Comparison of ENCODE assay signal across 8 cellular contexts in the genomic region with DNA sequence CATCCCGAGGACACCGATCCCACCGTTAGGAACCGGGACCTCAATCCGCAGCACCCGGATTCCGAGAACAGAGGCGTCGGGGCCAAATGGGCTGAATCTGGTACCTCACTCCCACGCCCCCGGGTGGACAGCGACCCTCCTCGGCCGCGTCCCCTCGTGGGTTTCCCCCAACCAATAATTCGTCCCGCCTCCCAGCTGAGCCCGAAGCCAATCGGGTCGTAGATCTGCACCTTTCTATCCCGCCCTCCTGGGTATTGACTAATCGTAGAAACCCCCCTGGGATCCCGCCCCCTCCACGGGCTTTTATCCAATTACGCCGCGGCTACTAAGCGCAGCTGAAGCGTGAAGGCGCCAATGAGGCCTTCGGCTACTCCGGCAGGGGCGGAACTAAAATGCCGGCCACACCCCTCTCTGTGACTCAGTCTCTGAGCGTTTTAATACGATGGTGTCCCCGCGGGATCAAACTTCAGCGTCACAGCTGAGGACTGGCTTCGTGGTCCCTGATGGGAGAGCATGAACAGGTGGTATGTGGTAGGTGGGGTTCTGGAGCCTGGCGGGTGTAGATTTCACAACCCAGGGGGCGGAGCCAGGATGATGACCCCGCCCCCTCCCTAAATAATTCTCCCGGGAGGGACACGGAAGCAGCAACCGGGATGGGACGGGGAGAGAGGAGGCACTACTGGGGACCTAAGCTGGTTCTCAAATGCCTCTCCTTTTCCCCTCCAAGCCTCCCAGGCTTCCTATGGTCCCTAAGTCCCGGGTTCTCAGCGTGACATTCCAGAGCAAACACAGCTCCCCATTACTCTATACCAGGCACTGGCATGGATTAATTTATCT. TPM values are rescaled to one million over a fixed set of nuclear protein-coding genes. Genes with fewer than 3 reads are reported as not detected.
DNase-seq lines count a peak whose midpoint lies in the region; ATAC-seq and TF ChIP-seq lines count a peak whose summit lies in the region.

A gene with protein sequence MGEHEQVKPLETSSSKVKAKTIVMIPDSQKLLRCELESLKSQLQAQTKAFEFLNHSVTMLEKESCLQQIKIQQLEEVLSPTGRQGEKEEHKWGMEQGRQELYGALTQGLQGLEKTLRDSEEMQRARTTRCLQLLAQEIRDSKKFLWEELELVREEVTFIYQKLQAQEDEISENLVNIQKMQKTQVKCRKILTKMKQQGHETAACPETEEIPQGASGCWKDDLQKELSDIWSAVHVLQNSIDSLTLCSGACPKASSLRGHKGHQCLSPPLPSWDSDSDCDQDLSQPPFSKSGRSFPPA (plus strand): TSS at position 416 of the 837 bp plus-strand sequence. CDS start 88 bp downstream, at position 504.
A gene (minus strand): TSS at position 165 of the 837 bp plus-strand sequence. CDS start 649 bp downstream, outside the sequence.

- peaks cover 11% of the 10 kb centered on the region for H3K36me3 Mint-ChIP-seq in activated T-helper 2 cell treated with anti-CD3 and anti-CD28 coated beads, Interferon-gamma antibody, Interleukin-2, Interleukin-4, amounts not matched to agents 10 μg/mL and 5 μg/mL and 100 μg/mL, durations not matched to agents 14 hours and 24 hours and 36 hours (ENCODE audit: low read depth)
- H3K36me3 Mint-ChIP-seq in naive thymus-derived CD8-positive, alpha-beta T cell = peaks cover 0 to 5% (median 0%) of the 10 kb centered on the region in 3 donors

- TF ChIP-seq CTCF in LNCaP clone FGC (IDR thresholded peaks at IDR 0.05; ENCODE audit: control insufficient read depth, extremely low read depth, insufficient read depth) (peak; percentile 11; the same call in 1 of the 2 replicates), RWPE2 (IDR thresholded peaks at IDR 0.05; ENCODE audit: poor library complexity, severe bottlenecking) (no peak), fibroblast of mammary gland (conservative IDR thresholded peaks at IDR 0.05; ENCODE audit: control insufficient read depth, insufficient read depth, low read depth, low read length) (no peak)

- POLR2A ChIA-PET in naive thymus-derived CD8-positive, alpha-beta T cell (lab: Charles Lee) = interaction anchor here (0.5 to 1.9 kb wide), 10 partner anchors 9 to 510 kb away, joined by 3 to 40 read pairs (median 4); a partner anchor contains a TSS

- H3K4me1 Mint-ChIP-seq in activated T-helper 2 cell treated with anti-CD3 and anti-CD28 coated beads, Interferon-gamma antibody, Interleukin-2, Interleukin-4, amounts not matched to agents 10 μg/mL and 5 μg/mL and 100 μg/mL, durations not matched to agents 14 hours and 24 hours and 36 hours (ENCODE audit: low read depth) = peaks cover 20% of the 10 kb centered on the region
- H3K4me1 Mint-ChIP-seq in naive thymus-derived CD8-positive, alpha-beta T cell = peaks cover 20 to 36% (median 33%) of the 10 kb centered on the region in 4 donors

- peak within 1 kb of the TSS; percentile 94 for H3K27ac Mint-ChIP-seq in activated T-helper 2 cell treated with anti-CD3 and anti-CD28 coated beads, Interferon-gamma antibody, Interleukin-2, Interleukin-4, amounts not matched to agents 10 μg/mL and 5 μg/mL and 100 μg/mL, durations not matched to agents 14 hours and 24 hours and 36 hours
- H3K27ac Mint-ChIP-seq in naive thymus-derived CD8-positive, alpha-beta T cell = peak within 1 kb of the TSS; percentile 85 to 98 (median 92)

- ATAC-seq in RWPE2 (ENCODE audit: low read depth) = peak; percentile 83
- ATAC-seq in naive thymus-derived CD8-positive, alpha-beta T cell = peak; percentile 97 to 99

- H3K4me3 Mint-ChIP-seq in activated T-helper 2 cell treated with anti-CD3 and anti-CD28 coated beads, Interferon-gamma antibody, Interleukin-2, Interleukin-4, amounts not matched to agents 10 μg/mL and 5 μg/mL and 100 μg/mL, durations not matched to agents 14 hours and 24 hours and 36 hours (ENCODE audit: low read depth) = peak within 1 kb of the TSS; percentile 96
- H3K4me3 Mint-ChIP-seq in naive thymus-derived CD8-positive, alpha-beta T cell = peak within 1 kb of the TSS; percentile 89 to 99 (median 94)

- no peaks in the 10 kb centered on the region for H3K27me3 ChIP-seq in RWPE2 (ENCODE audit: insufficient read depth, poor library complexity, severe bottlenecking)

- peaks cover 12% of the 10 kb centered on the region for H3K9me3 Mint-ChIP-seq in activated T-helper 2 cell treated with anti-CD3 and anti-CD28 coated beads, Interferon-gamma antibody, Interleukin-2, Interleukin-4, amounts not matched to agents 10 μg/mL and 5 μg/mL and 100 μg/mL, durations not matched to agents 14 hours and 24 hours and 36 hours
- H3K9me3 Mint-ChIP-seq in naive thymus-derived CD8-positive, alpha-beta T cell = peaks cover 0 to 7% (median 0%) of the 10 kb centered on the region in 9 donors

- H3K27me3 Mint-ChIP-seq in activated T-helper 2 cell treated with anti-CD3 and anti-CD28 coated beads, Interferon-gamma antibody, Interleukin-2, Interleukin-4, amounts not matched to agents 10 μg/mL and 5 μg/mL and 100 μg/mL, durations not matched to agents 14 hours and 24 hours and 36 hours (ENCODE audit: low read depth) = no peaks in the 10 kb centered on the region
- no peaks in the 10 kb centered on the region for H3K27me3 Mint-ChIP-seq in naive thymus-derived CD8-positive, alpha-beta T cell

- H3K4me1 ChIP-seq in RWPE2 (ENCODE audit: insufficient read depth, poor library complexity, severe bottlenecking) = peaks cover 10% of the 10 kb centered on the region

- intact Hi-C loops in activated T-helper 2 cell treated with anti-CD3 and anti-CD28 coated beads, Interferon-gamma antibody, Interleukin-2, Interleukin-4, amounts not matched to agents 10 μg/mL and 5 μg/mL and 100 μg/mL, durations not matched to agents 14 hours and 24 hours and 36 hours (cut with micrococcal nuclease) = loop anchor here (2.0 kb wide), 1 partner anchor 28 kb away; a partner anchor contains a TSS

- DNase-seq in ELF-1 (ENCODE audit: low read depth, low spot score) = peak; percentile 99
- peak; percentile 91 for DNase-seq in GOT3 (lab: John Stamatoyannopoulos, UW)
- peak; percentile 97 for DNase-seq in LNCaP clone FGC (ENCODE audit: low read depth)
- DNase-seq in RWPE2 (ENCODE audit: low spot score) = peak; percentile 98
- DNase-seq in activated T-helper 2 cell treated with anti-CD3 and anti-CD28 coated beads, Interferon-gamma antibody, Interleukin-2, Interleukin-4, amounts not matched to agents 10 μg/mL and 5 μg/mL and 100 μg/mL, durations not matched to agents 14 hours and 24 hours and 36 hours (ENCODE audit: low spot score) = peak; percentile 98
- peak; percentile 99 for DNase-seq in fibroblast of mammary gland (ENCODE audit: low read depth)
- peak; percentile 88 to 99 (median 98) for DNase-seq in naive thymus-derived CD8-positive, alpha-beta T cell
- DNase-seq in stimulated activated naive CD4-positive, alpha-beta T cell (lab: John Stamatoyannopoulos, UW) = peak; percentile 92 to 99 (median 97)

- no peaks in the 10 kb centered on the region for H3K36me3 ChIP-seq in RWPE2 (ENCODE audit: low read depth)

- H3K4me3 ChIP-seq in LNCaP clone FGC (ENCODE audit: low read depth, low read length) (peak within 1 kb of the TSS; percentile 89), RWPE2 (ENCODE audit: severe bottlenecking) (peak within 1 kb of the TSS; percentile 61), fibroblast of mammary gland (ENCODE audit: control insufficient read depth, low read depth, low read length) (peak within 1 kb of the TSS; percentile 82)

- peak within 1 kb of the TSS; percentile 44 for H3K27ac ChIP-seq in RWPE2 (ENCODE audit: poor library complexity, severe bottlenecking)

- peaks cover 5% of the 10 kb centered on the region for H3K9me3 ChIP-seq in RWPE2 (ENCODE audit: severe bottlenecking)

RNA-seq across cellular contexts. Expression of the first gene that starts in this region (rescaled TPM):
- total RNA-seq in activated T-helper 2 cell treated with anti-CD3 and anti-CD28 coated beads, Interferon-gamma antibody, Interleukin-2, Interleukin-4, amounts not matched to agents 10 μg/mL and 5 μg/mL and 100 μg/mL, durations not matched to agents 14 hours and 24 hours and 36 hours = 14.6 and 16.3 TPM in 2 replicates
- total RNA-seq in naive thymus-derived CD8-positive, alpha-beta T cell = 10 to 100 TPM; 59.9 to 61.6 TPM
- polyA plus RNA-seq in naive thymus-derived CD8-positive, alpha-beta T cell = 10 to 100 TPM; 13.7 to 16.8 (median 15.0) TPM

RNA-seq across cellular contexts. Expression of the second gene that starts in this region (rescaled TPM):
- 34.0 and 34.9 TPM in 2 replicates for total RNA-seq in activated T-helper 2 cell treated with anti-CD3 and anti-CD28 coated beads, Interferon-gamma antibody, Interleukin-2, Interleukin-4, amounts not matched to agents 10 μg/mL and 5 μg/mL and 100 μg/mL, durations not matched to agents 14 hours and 24 hours and 36 hours
- 10 to 100 TPM; 22.9 to 25.8 TPM for total RNA-seq in naive thymus-derived CD8-positive, alpha-beta T cell
- polyA plus RNA-seq in naive thymus-derived CD8-positive, alpha-beta T cell = 10 to 100 TPM; 56.6 to 76.1 (median 66.8) TPM

Comparison
In these comparisons a context has a peak if more than half of its experiments do, and no peak if none do; other contexts are left out.
1. Peak in every context shown above with its lines: DNase-seq, ATAC-seq, H3K4me3 ChIP-seq and H3K27ac ChIP-seq.